Comparison of ENCODE assay signal across 1 cellular context in genomic region chr12:108772896-108773797, GRCh38.
TF ChIP-seq lines count a peak whose summit lies in the region.

No MANE protein-coding gene starts in this region.

TF ChIP-seq in HepG2, 621 proteins besides CTCF, POLR2A, EP300 and RAD21 (continued from another document and continues in another):
- TF ChIP-seq, protein P1, sequence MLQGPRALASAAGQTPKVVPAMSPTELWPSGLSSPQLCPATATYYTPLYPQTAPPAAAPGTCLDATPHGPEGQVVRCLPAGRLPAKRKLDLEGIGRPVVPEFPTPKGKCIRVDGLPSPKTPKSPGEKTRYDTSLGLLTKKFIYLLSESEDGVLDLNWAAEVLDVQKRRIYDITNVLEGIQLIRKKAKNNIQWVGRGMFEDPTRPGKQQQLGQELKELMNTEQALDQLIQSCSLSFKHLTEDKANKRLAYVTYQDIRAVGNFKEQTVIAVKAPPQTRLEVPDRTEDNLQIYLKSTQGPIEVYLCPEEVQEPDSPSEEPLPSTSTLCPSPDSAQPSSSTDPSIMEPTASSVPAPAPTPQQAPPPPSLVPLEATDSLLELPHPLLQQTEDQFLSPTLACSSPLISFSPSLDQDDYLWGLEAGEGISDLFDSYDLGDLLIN (CRISPR knock-in tag; IDR thresholded peaks at IDR 0.05; ENCODE audit: borderline replicate concordance) = no peak
- no peak for TF ChIP-seq NCOA2 (CRISPR knock-in tag; IDR thresholded peaks at IDR 0.05)
- no peak for TF ChIP-seq TRIM22 (IDR thresholded peaks at IDR 0.05)
- TF ChIP-seq ZBTB46 (CRISPR knock-in tag; IDR thresholded peaks at IDR 0.05; ENCODE audit: borderline replicate concordance) = no peak
- TF ChIP-seq, protein P2, sequence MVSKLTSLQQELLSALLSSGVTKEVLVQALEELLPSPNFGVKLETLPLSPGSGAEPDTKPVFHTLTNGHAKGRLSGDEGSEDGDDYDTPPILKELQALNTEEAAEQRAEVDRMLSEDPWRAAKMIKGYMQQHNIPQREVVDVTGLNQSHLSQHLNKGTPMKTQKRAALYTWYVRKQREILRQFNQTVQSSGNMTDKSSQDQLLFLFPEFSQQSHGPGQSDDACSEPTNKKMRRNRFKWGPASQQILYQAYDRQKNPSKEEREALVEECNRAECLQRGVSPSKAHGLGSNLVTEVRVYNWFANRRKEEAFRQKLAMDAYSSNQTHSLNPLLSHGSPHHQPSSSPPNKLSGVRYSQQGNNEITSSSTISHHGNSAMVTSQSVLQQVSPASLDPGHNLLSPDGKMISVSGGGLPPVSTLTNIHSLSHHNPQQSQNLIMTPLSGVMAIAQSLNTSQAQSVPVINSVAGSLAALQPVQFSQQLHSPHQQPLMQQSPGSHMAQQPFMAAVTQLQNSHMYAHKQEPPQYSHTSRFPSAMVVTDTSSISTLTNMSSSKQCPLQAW (CRISPR knock-in tag; IDR thresholded peaks at IDR 0.05) = no peak
- TF ChIP-seq ZBTB43 (CRISPR knock-in tag; conservative IDR thresholded peaks at IDR 0.05) = no peak
- TF ChIP-seq ZNF614 (CRISPR knock-in tag; IDR thresholded peaks at IDR 0.05; ENCODE audit: borderline replicate concordance) = no peak
- TF ChIP-seq ZNF430 (CRISPR knock-in tag; IDR thresholded peaks at IDR 0.05) = no peak
- TF ChIP-seq HOXA9 (CRISPR knock-in tag; IDR thresholded peaks at IDR 0.05; ENCODE audit: borderline replicate concordance) = peak; percentile 50
- no peak for TF ChIP-seq ZNF460 (CRISPR knock-in tag; IDR thresholded peaks at IDR 0.05; ENCODE audit: borderline replicate concordance)
- no peak for TF ChIP-seq ARID3A (IDR thresholded peaks at IDR 0.05; ENCODE audit: low read depth, low read length)
- TF ChIP-seq, protein P3, sequence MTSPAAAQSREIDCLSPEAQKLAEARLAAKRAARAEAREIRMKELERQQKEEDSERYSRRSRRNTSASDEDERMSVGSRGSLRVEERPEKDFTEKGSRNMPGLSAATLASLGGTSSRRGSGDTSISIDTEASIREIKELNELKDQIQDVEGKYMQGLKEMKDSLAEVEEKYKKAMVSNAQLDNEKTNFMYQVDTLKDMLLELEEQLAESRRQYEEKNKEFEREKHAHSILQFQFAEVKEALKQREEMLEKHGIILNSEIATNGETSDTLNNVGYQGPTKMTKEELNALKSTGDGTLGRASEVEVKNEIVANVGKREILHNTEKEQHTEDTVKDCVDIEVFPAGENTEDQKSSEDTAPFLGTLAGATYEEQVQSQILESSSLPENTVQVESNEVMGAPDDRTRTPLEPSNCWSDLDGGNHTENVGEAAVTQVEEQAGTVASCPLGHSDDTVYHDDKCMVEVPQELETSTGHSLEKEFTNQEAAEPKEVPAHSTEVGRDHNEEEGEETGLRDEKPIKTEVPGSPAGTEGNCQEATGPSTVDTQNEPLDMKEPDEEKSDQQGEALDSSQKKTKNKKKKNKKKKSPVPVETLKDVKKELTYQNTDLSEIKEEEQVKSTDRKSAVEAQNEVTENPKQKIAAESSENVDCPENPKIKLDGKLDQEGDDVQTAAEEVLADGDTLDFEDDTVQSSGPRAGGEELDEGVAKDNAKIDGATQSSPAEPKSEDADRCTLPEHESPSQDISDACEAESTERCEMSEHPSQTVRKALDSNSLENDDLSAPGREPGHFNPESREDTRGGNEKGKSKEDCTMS (CRISPR knock-in tag; conservative IDR thresholded peaks at IDR 0.05) = no peak
- no peak for TF ChIP-seq ZNF878 (CRISPR knock-in tag; IDR thresholded peaks at IDR 0.05)
- no peak for TF ChIP-seq GATAD2A (CRISPR knock-in tag; IDR thresholded peaks at IDR 0.05)
- TF ChIP-seq ZNF772 (CRISPR knock-in tag; IDR thresholded peaks at IDR 0.05) = 0 out of 2 replicates have a peak, but pooled peaks have one; percentile 11
- no peak for TF ChIP-seq RBAK (CRISPR knock-in tag; IDR thresholded peaks at IDR 0.05)
- TF ChIP-seq ZNF503 (CRISPR knock-in tag; IDR thresholded peaks at IDR 0.05) = no peak
- TF ChIP-seq ZSCAN21 (CRISPR knock-in tag; IDR thresholded peaks at IDR 0.05; ENCODE audit: borderline replicate concordance) = 0 out of 2 replicates have a peak, but pooled peaks have one; percentile 74
- TF ChIP-seq ZNF180 (CRISPR knock-in tag; IDR thresholded peaks at IDR 0.05; ENCODE audit: borderline replicate concordance, low read depth) = no peak
- TF ChIP-seq, protein P4, sequence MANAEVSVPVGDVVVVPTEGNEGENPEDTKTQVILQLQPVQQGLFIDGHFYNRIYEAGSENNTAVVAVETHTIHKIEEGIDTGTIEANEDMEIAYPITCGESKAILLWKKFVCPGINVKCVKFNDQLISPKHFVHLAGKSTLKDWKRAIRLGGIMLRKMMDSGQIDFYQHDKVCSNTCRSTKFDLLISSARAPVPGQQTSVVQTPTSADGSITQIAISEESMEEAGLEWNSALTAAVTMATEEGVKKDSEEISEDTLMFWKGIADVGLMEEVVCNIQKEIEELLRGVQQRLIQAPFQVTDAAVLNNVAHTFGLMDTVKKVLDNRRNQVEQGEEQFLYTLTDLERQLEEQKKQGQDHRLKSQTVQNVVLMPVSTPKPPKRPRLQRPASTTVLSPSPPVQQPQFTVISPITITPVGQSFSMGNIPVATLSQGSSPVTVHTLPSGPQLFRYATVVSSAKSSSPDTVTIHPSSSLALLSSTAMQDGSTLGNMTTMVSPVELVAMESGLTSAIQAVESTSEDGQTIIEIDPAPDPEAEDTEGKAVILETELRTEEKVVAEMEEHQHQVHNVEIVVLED (CRISPR knock-in tag; IDR thresholded peaks at IDR 0.05; ENCODE audit: borderline replicate concordance) = no peak
- TF ChIP-seq ARNTL (CRISPR knock-in tag; IDR thresholded peaks at IDR 0.05) = no peak
- 0 out of 2 replicates have a peak, but pooled peaks have one; percentile 19 for TF ChIP-seq ZHX1 (CRISPR knock-in tag; IDR thresholded peaks at IDR 0.05; ENCODE audit: low read depth)
- no peak; the same call in 1 of the 2 replicates for TF ChIP-seq HDAC1 (CRISPR knock-in tag; IDR thresholded peaks at IDR 0.05)
- TF ChIP-seq SP4 (CRISPR knock-in tag; IDR thresholded peaks at IDR 0.05) = peak; percentile 25; the same call in 1 of the 2 replicates
- no peak for TF ChIP-seq ZNF331 (CRISPR knock-in tag; IDR thresholded peaks at IDR 0.05)
- TF ChIP-seq MIER3 (CRISPR knock-in tag; IDR thresholded peaks at IDR 0.05; ENCODE audit: borderline replicate concordance) = no peak
- no peak for TF ChIP-seq ZBTB2 (CRISPR knock-in tag; IDR thresholded peaks at IDR 0.05; ENCODE audit: low read depth)
- no peak for TF ChIP-seq ZXDC (CRISPR knock-in tag; IDR thresholded peaks at IDR 0.05)
- TF ChIP-seq REXO4 (CRISPR knock-in tag; IDR thresholded peaks at IDR 0.05; ENCODE audit: borderline replicate concordance) = no peak
- no peak for TF ChIP-seq ZNF256 (CRISPR knock-in tag; conservative IDR thresholded peaks at IDR 0.05)
- TF ChIP-seq ZFP1 (CRISPR knock-in tag; IDR thresholded peaks at IDR 0.05) = no peak
